ENCODE assay signal across 8 cellular contexts in the genomic region with DNA sequence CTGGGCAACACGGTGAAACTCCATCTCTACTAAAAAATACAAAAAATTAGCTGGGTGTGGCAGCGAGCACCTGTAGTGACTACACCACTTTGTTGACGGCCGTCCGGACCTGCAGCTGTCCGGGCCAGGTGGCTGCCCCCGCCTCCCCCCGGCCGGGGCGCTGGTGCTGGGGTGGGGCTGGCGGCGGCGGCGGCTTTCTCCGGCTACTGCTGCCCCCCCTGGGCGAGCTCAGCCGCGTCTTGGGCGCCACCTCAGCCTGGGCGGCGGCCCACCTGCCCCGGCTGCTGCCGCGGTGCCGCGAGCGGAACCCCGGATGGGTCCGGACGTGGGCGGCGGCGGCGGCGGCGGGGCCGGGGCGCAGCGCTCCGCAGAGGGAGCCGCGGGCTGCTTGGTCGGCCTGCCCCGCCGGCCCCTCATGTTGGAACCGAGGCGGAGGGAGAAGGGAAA. TPM values are rescaled to one million over a fixed set of nuclear protein-coding genes. Genes with fewer than 3 reads are reported as not detected.
DNase-seq lines count a peak whose midpoint lies in the region; ATAC-seq and TF ChIP-seq lines count a peak whose summit lies in the region.
"Not testable (repeated sequence)": the region's sequence is repeated elsewhere in the genome, so short reads cannot be mapped to it uniquely, and the experiment has no call there.

No MANE protein-coding gene starts in this region.

- H3K36me3 ChIP-seq in DOHH2 (ENCODE audit: control insufficient read depth, low read length) = not testable (repeated sequence)

- TF ChIP-seq CTCF in DOHH2 (IDR thresholded peaks at IDR 0.05; ENCODE audit: low read depth, low read length, poor library complexity, severe bottlenecking); natural killer cell (IDR thresholded peaks at IDR 0.05): not testable (repeated sequence)
- peak; percentile 3 for TF ChIP-seq CTCF in foreskin keratinocyte (conservative IDR thresholded peaks at IDR 0.05)

- intact Hi-C loops in activated naive CD4-positive, alpha-beta T cell treated with anti-CD3 and anti-CD28 coated beads for 36 hours (cut with micrococcal nuclease) = loop anchor here (2.0 to 5.0 kb wide), 3 partner anchors 43 to 182 kb away; no protein-coding TSS in a partner anchor
- intact Hi-C loops in natural killer cell (cut with micrococcal nuclease) = loop anchor here (1.0 to 2.0 kb wide), 2 partner anchors 182 to 218 kb away; a partner anchor contains a TSS

- not testable (repeated sequence) for H3K9me3 Mint-ChIP-seq in activated naive CD4-positive, alpha-beta T cell treated with anti-CD3 and anti-CD28 coated beads for 36 hours; natural killer cell; stimulated activated naive B cell treated with anti-CD40 and anti-IgM and Interleukin-4, amounts not matched to agents 10 μg/mL and 1 μg/mL and 100 μg/mL, for 72 hours

- peaks cover 37% of the 10 kb centered on the region for H3K4me1 ChIP-seq in DOHH2 (ENCODE audit: control insufficient read depth, low read length)
- H3K4me1 ChIP-seq in foreskin keratinocyte = not testable (repeated sequence)

- H3K4me1 Mint-ChIP-seq in activated naive CD4-positive, alpha-beta T cell treated with anti-CD3 and anti-CD28 coated beads for 36 hours (ENCODE audit: low read depth) = peaks cover 10% of the 10 kb centered on the region
- not testable (repeated sequence) for H3K4me1 Mint-ChIP-seq in natural killer cell
- H3K4me1 Mint-ChIP-seq in stimulated activated naive B cell treated with anti-CD40 and anti-IgM and Interleukin-4, amounts not matched to agents 10 μg/mL and 1 μg/mL and 100 μg/mL, for 72 hours = peaks cover 22 to 37% of the 10 kb centered on the region in 2 donors

- peak overlapping the region; percentile 82 for H3K4me3 ChIP-seq in DOHH2 (ENCODE audit: low read length)

- peak; percentile 53 for ATAC-seq in GM21717 (IDR thresholded peaks at IDR 0.05; ENCODE audit: unreplicated experiment)
- peak; percentile 26 for ATAC-seq in HG03565 (IDR thresholded peaks at IDR 0.05; ENCODE audit: unreplicated experiment)
- peak; percentile 65 for ATAC-seq in foreskin keratinocyte
- ATAC-seq in natural killer cell = peak; percentile 54 to 73 (median 57)
- peak; percentile 40 to 54 for ATAC-seq in stimulated activated naive B cell treated with anti-CD40 and anti-IgM and Interleukin-4, amounts not matched to agents 10 μg/mL and 1 μg/mL and 100 μg/mL, for 72 hours (replicated peaks)

- peak overlapping the region; percentile 83 for H3K4me3 Mint-ChIP-seq in activated naive CD4-positive, alpha-beta T cell treated with anti-CD3 and anti-CD28 coated beads for 36 hours
- peak overlapping the region; percentile 88 for H3K4me3 Mint-ChIP-seq in natural killer cell
- H3K4me3 Mint-ChIP-seq in stimulated activated naive B cell treated with anti-CD40 and anti-IgM and Interleukin-4, amounts not matched to agents 10 μg/mL and 1 μg/mL and 100 μg/mL, for 72 hours = peak overlapping the region; percentile 87 to 93

- H3K27me3 Mint-ChIP-seq in activated naive CD4-positive, alpha-beta T cell treated with anti-CD3 and anti-CD28 coated beads for 36 hours (ENCODE audit: low read depth); natural killer cell (ENCODE audit: low read depth in 2 of 2); stimulated activated naive B cell treated with anti-CD40 and anti-IgM and Interleukin-4, amounts not matched to agents 10 μg/mL and 1 μg/mL and 100 μg/mL, for 72 hours: not testable (repeated sequence)

- not testable (repeated sequence) for H3K36me3 Mint-ChIP-seq in activated naive CD4-positive, alpha-beta T cell treated with anti-CD3 and anti-CD28 coated beads for 36 hours (ENCODE audit: low read depth); natural killer cell; stimulated activated naive B cell treated with anti-CD40 and anti-IgM and Interleukin-4, amounts not matched to agents 10 μg/mL and 1 μg/mL and 100 μg/mL, for 72 hours

- not testable (repeated sequence) for H4K20me1 ChIP-seq in DOHH2 (ENCODE audit: control insufficient read depth, insufficient read depth, low read depth, low read length)

- CTCF ChIA-PET in activated naive CD4-positive, alpha-beta T cell treated with anti-CD3 and anti-CD28 coated beads for 36 hours (lab: Charles Lee) = interaction anchor here (0.8 to 2.3 kb wide), 5 partner anchors 20 to 181 kb away, joined by 3 to 17 read pairs (median 4); no protein-coding TSS in a partner anchor

- H3K9me3 ChIP-seq in DOHH2 (ENCODE audit: control insufficient read depth, insufficient read depth, low read length) = not testable (repeated sequence)

- peak overlapping the region; percentile 75 for H3K4me2 ChIP-seq in DOHH2 (ENCODE audit: low read length)

- peaks cover 18% of the 10 kb centered on the region for H3F3A ChIP-seq in DOHH2 (ENCODE audit: control insufficient read depth, insufficient read depth)

- H3K79me2 ChIP-seq in DOHH2 (ENCODE audit: control insufficient read depth, low read length) = not testable (repeated sequence)

- H3K9me2 ChIP-seq in DOHH2 (replicated peaks; ENCODE audit: control insufficient read depth, low read length) = not testable (repeated sequence)

- peak overlapping the region; percentile 69 for H3K27ac ChIP-seq in DOHH2 (ENCODE audit: low read depth, low read length)
- peak overlapping the region; percentile 79 for H3K27ac ChIP-seq in foreskin keratinocyte

- peak; percentile 7 for DNase-seq in RPMI7951 (ENCODE audit: low read depth)
- peak; percentile 39 for DNase-seq in activated naive CD4-positive, alpha-beta T cell treated with anti-CD3 and anti-CD28 coated beads for 36 hours
- peak in 1 of 2 donors; percentile 35 for DNase-seq in foreskin keratinocyte
- peak; percentile 55 for DNase-seq in natural killer cell
- DNase-seq in stimulated activated naive B cell treated with anti-CD40 and anti-IgM and Interleukin-4, amounts not matched to agents 10 μg/mL and 1 μg/mL and 100 μg/mL, for 72 hours = peak; percentile 53

- H3K27ac Mint-ChIP-seq in activated naive CD4-positive, alpha-beta T cell treated with anti-CD3 and anti-CD28 coated beads for 36 hours = peak overlapping the region; percentile 87
- H3K27ac Mint-ChIP-seq in natural killer cell = peak overlapping the region; percentile 85 to 90
- H3K27ac Mint-ChIP-seq in stimulated activated naive B cell treated with anti-CD40 and anti-IgM and Interleukin-4, amounts not matched to agents 10 μg/mL and 1 μg/mL and 100 μg/mL, for 72 hours = peak overlapping the region; percentile 95

- not testable (repeated sequence) for H3K27me3 ChIP-seq in DOHH2 (ENCODE audit: control insufficient read depth, low read length); foreskin keratinocyte

RNA-seq across cellular contexts. Expression of a gene that starts 0.4 kb away (rescaled TPM):
- 3.9 and 5.5 TPM in 2 replicates for total RNA-seq in RPMI7951 (2014; rRNA removed; shearing (Covaris generic))
- 1 to 10 TPM; 8.7 to 9.0 TPM for total RNA-seq in activated naive CD4-positive, alpha-beta T cell treated with anti-CD3 and anti-CD28 coated beads for 36 hours
- total RNA-seq in foreskin keratinocyte (0.75 and 1.4 TPM in 2 replicates), natural killer cell (10 to 100 TPM in 2 of 3 donors, 1 to 10 TPM in 1; 7.8 to 22.7 (median 10.5) TPM)
- 0.27 and 0.49 TPM in 2 replicates for polyA plus RNA-seq in foreskin keratinocyte
